In genomic region chr1:3918966-3919611, GRCh38 we compare ENCODE assay signal across 21 cellular contexts.
"Had no signal": no experiment of that assay in that cellular context is flagged by ENCODE, and none has a peak within 500 bp of the region (broad histone marks: within the 10 kb centered on the region; RNA-seq: fewer than 3 reads in every experiment).

No MANE protein-coding gene starts in this region.

- H3K27me3 ChIP-seq: foreskin keratinocyte, neural progenitor cell, ovary, right lobe of liver had no signal

- H3K4me1 Mint-ChIP-seq: endodermal cell; stimulated activated effector memory CD8-positive, alpha-beta T cell treated with anti-CD3 and anti-CD28 coated beads, Interleukin-12 subunit alpha, Interleukin-12 subunit beta, amount 100 ng/mL, for 72 hours had no signal

- H3K4me1 ChIP-seq: body of pancreas, foreskin keratinocyte, neural progenitor cell, right lobe of liver had no signal

- H3K27me3 Mint-ChIP-seq: activated naive CD8-positive, alpha-beta T cell had no signal

- H3K9me3 Mint-ChIP-seq: activated T-cell treated with anti-CD3 and anti-CD28 coated beads, Interleukin-2, amount 50 U/mL, for 4 hours; neural progenitor cell; stimulated activated effector memory CD8-positive, alpha-beta T cell treated with anti-CD3 and anti-CD28 coated beads, Interleukin-12 subunit alpha, Interleukin-12 subunit beta, amount 100 ng/mL, for 72 hours had no signal

- H3K27ac Mint-ChIP-seq: activated naive CD8-positive, alpha-beta T cell; endodermal cell; stimulated activated effector memory CD8-positive, alpha-beta T cell treated with anti-CD3 and anti-CD28 coated beads, Interleukin-12 subunit alpha, Interleukin-12 subunit beta, amount 100 ng/mL, for 72 hours had no signal

- H3K36me3 Mint-ChIP-seq: activated naive CD8-positive, alpha-beta T cell; neural progenitor cell; stimulated activated effector memory CD8-positive, alpha-beta T cell treated with anti-CD3 and anti-CD28 coated beads, Interleukin-12 subunit alpha, Interleukin-12 subunit beta, amount 100 ng/mL, for 72 hours had no signal

- ATAC-seq: activated T-cell treated with anti-CD3 and anti-CD28 coated beads, Interleukin-2, amount 50 U/mL, for 4 hours; body of pancreas; foreskin keratinocyte; right lobe of liver; stimulated activated effector memory CD8-positive, alpha-beta T cell treated with anti-CD3 and anti-CD28 coated beads, Interleukin-12 subunit alpha, Interleukin-12 subunit beta, amount 100 ng/mL, for 72 hours had no signal

- DNase-seq: activated CD4-positive, alpha-beta T cell treated with anti-CD3 and anti-CD28 coated beads, Interleukin-2, amount 50 U/mL, for 1 hour; activated CD8-positive, alpha-beta memory T cell treated with anti-CD3 and anti-CD28 coated beads, Interleukin-2, amount 50 U/mL, for 4 hours; activated gamma-delta T cell; activated T-cell treated with anti-CD3 and anti-CD28 coated beads, Interleukin-2, amount 50 U/mL, for 4 hours; amygdala; body of pancreas; caudate nucleus; endodermal cell; foreskin keratinocyte; hippocampal formation; ovary; stimulated activated CD4-positive, alpha-beta T cell treated with anti-CD3 and anti-CD28 coated beads, Interleukin-4, amount 100 ng/mL, for 24 hours; T1000 had no signal

- H2AFZ ChIP-seq: neural progenitor cell had no signal

- H3K4me3 Mint-ChIP-seq: activated naive CD8-positive, alpha-beta T cell; activated T-cell treated with anti-CD3 and anti-CD28 coated beads, Interleukin-2, amount 50 U/mL, for 4 hours; endodermal cell; neural progenitor cell; stimulated activated effector memory CD8-positive, alpha-beta T cell treated with anti-CD3 and anti-CD28 coated beads, Interleukin-12 subunit alpha, Interleukin-12 subunit beta, amount 100 ng/mL, for 72 hours had no signal

- H3K4me3 ChIP-seq: body of pancreas, dorsolateral prefrontal cortex, neural progenitor cell, ovary, right lobe of liver, smooth muscle cell, thoracic aorta had no signal

- H3K4me2 ChIP-seq: neural progenitor cell, smooth muscle cell had no signal

- H3K36me3 ChIP-seq: neural progenitor cell, ovary, right lobe of liver, thoracic aorta had no signal

- H3K9me3 ChIP-seq: body of pancreas, ovary, right lobe of liver, thoracic aorta had no signal

- H3K27ac ChIP-seq: body of pancreas, dorsolateral prefrontal cortex, epithelial cell of prostate, foreskin keratinocyte, neural progenitor cell, ovary, right lobe of liver, thoracic aorta had no signal
